8 cellular contexts compared by ENCODE assay signal in the genomic region with DNA sequence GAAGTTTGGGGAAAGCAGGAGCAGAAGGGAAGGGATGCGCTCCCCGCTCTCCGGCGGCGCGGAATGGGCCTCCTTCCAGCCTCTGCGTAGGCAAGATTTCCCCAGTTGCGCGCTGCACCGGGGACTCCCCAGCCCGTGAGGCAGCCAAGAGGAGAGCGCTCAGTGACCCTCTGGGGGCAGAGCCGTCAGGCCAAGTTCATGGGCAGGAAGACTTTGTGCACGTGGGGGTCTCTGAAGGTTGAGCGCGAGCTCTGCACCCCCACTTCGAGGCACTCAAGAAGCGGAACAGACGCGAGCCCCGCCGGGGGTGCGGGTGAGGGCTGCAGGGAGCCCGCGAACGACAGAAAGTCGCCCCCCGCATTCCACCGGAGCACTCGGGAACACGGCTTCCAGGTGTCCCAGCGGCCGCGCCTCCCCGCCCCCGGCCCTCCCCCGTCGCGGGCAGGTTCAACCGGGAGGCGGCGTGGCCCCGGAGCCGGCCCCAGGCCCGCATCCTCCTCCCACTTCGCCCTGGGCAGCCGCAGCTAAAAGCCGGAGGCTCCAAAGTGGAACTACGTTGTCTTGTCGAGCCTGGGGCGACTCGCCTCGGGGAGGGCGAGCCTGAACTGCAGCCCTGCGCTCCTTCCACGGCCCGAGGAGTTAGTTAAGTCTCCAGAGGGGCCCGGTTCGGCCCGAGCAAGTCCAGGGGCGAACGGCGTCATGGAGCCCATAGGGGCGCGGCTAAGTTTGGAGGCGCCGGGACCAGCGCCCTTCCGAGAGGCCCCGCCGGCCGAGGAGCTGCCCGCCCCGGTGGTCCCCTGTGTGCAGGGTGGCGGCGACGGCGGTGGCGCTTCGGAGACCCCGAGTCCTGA. TPM values are rescaled to one million over a fixed set of nuclear protein-coding genes. Genes with fewer than 3 reads are reported as not detected.
A peak's percentile ranks its signal among the peaks of the same experiment; 100 is the strongest.
DNase-seq lines count a peak whose midpoint lies in the region; ATAC-seq and TF ChIP-seq lines count a peak whose summit lies in the region.

A gene (plus strand): TSS at position 555 of the 851 bp plus-strand sequence. CDS start 145 bp downstream, at position 700.

- H3K27me3 ChIP-seq in breast epithelium: no peaks in the 10 kb centered on the region
- H3K27me3 ChIP-seq in layer of hippocampus (ENCODE audit: control insufficient read depth, insufficient read depth, low read length): peaks cover 3% of the 10 kb centered on the region

- intact Hi-C loops in breast epithelium (cut with DNase I; ENCODE audit: low total_unique reads): no loop called here

- H3K4me1 ChIP-seq in breast epithelium: peaks cover 0 to 6% of the 10 kb centered on the region in 2 donors

- ATAC-seq in HG02571 (IDR thresholded peaks at IDR 0.05; ENCODE audit: unreplicated experiment): peak; percentile 41
- ATAC-seq in stimulated activated naive CD8-positive, alpha-beta T cell treated with anti-CD3 and anti-CD28 coated beads, Interleukin-15, Interleukin-2, amounts not matched to agents 100 U/mL and 50 U/mL, for 24 hours: no peak

- no peaks in the 10 kb centered on the region for H3K9me3 ChIP-seq in breast epithelium

- DNase-seq in NCI-H510A treated with DMSO at 0.1 percent for 48 hours (lab: John Stamatoyannopoulos, UW) (peak; percentile 10), NCI-H510A (lab: John Stamatoyannopoulos, UW) (no peak), NCI-H748 (lab: John Stamatoyannopoulos, UW; ENCODE audit: unreplicated experiment) (peak; percentile 74), breast epithelium (ENCODE audit: low spot score in 2 of 2) (no peak)
- DNase-seq in stimulated activated naive CD8-positive, alpha-beta T cell treated with anti-CD3 and anti-CD28 coated beads, Interleukin-15, Interleukin-2, amounts not matched to agents 100 U/mL and 50 U/mL, for 24 hours: peak; percentile 38
- DNase-seq in stimulated activated CD4-positive, alpha-beta T cell treated with anti-CD3 and anti-CD28 coated beads, Interleukin-12 subunit alpha, Interleukin-12 subunit beta, amount 100 ng/mL, for 4 hours: no peak

- no peak for TF ChIP-seq POLR2A in breast epithelium (IDR thresholded peaks at IDR 0.05)

- H3K27ac ChIP-seq in breast epithelium (peak within 1 kb of the TSS; percentile 67 to 94), layer of hippocampus (ENCODE audit: low read depth, low read length) (peak within 1 kb of the TSS; percentile 46)

- peak within 1 kb of the TSS; percentile 67 to 90 (median 68) for H3K4me3 ChIP-seq in breast epithelium

- no peaks in the 10 kb centered on the region for H3K36me3 ChIP-seq in breast epithelium

- no peak for TF ChIP-seq CTCF in breast epithelium (IDR thresholded peaks at IDR 0.05)

RNA-seq across cellular contexts. Expression of the gene that starts here (rescaled TPM):
- 1 to 10 TPM; 1.2 to 3.2 (median 1.6) TPM for total RNA-seq in breast epithelium

Comparison
In these comparisons a context has a peak if more than half of its experiments do, and no peak if none do; other contexts are left out.
1. DNase-seq: peak in NCI-H510A treated with DMSO at 0.1 percent for 48 hours (single experiment), NCI-H748 (single experiment) and stimulated activated naive CD8-positive, alpha-beta T cell treated with anti-CD3 and anti-CD28 coated beads, Interleukin-15, Interleukin-2, amounts not matched to agents 100 U/mL and 50 U/mL, for 24 hours (single experiment); none in NCI-H510A (single experiment), breast epithelium (0 of 2) and stimulated activated CD4-positive, alpha-beta T cell treated with anti-CD3 and anti-CD28 coated beads, Interleukin-12 subunit alpha, Interleukin-12 subunit beta, amount 100 ng/mL, for 4 hours (single experiment).